9 cellular contexts compared by ENCODE assay signal in the genomic region with DNA sequence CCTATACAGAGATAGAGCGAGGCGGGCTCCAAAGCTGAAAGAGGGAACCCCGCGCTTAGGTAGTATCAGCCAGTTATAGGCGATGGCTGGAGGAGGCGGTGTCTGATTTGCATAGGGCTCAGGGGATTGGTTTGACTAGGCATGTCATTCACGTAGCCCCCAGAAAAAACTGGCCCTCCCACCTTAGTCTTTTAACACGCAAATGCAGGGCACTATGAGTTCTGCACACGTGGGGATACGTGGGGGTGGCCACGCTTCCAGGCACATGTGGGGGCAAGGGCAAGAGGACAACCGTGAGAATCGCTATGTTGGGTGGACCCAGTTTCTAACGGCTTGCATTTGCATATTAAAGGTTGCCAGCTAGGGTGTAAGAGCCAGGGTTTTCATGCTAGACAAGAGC. TPM values are rescaled to one million over a fixed set of nuclear protein-coding genes. Genes with fewer than 3 reads are reported as not detected.
DNase-seq lines count a peak whose midpoint lies in the region; ATAC-seq and TF ChIP-seq lines count a peak whose summit lies in the region.
"Had no signal": no experiment of that assay in that cellular context is flagged by ENCODE, and none has a peak within 500 bp of the region (broad histone marks: within the 10 kb centered on the region; RNA-seq: fewer than 3 reads in every experiment).

No MANE protein-coding gene starts in this region.

- H3K27me3 ChIP-seq in thyroid gland, result no peaks in the 10 kb centered on the region

- TF ChIP-seq POLR2A in thyroid gland (IDR thresholded peaks at IDR 0.05), result no peak

- ATAC-seq in GM18907 (IDR thresholded peaks at IDR 0.05; ENCODE audit: unreplicated experiment) (no peak), HG02852 (IDR thresholded peaks at IDR 0.05; ENCODE audit: unreplicated experiment) (no peak)

- DNase-seq in activated CD8-positive, alpha-beta memory T cell treated with anti-CD3 and anti-CD28 coated beads for 24 hours, result peak; percentile 65
- no peak for DNase-seq in activated CD8-positive, alpha-beta memory T cell treated with anti-CD3 and anti-CD28 coated beads, Interleukin-2, amount 50 U/mL, for 48 hours
- DNase-seq in cerebellar cortex (ENCODE audit: low spot score) (peak; percentile 50), left kidney (ENCODE audit: low read depth, low spot score) (peak; percentile 20), thyroid gland (peak; percentile 18 to 27), SHP77 treated with DMSO at 0.1 percent for 48 hours (lab: John Stamatoyannopoulos, UW) (no peak)

- 59 to 78% methylated on average over 14 of the region's 14 CpGs for WGBS in thyroid gland, 2 donors

- no peaks in the 10 kb centered on the region for H3K9me3 ChIP-seq in thyroid gland

- no peaks in the 10 kb centered on the region for H3K36me3 ChIP-seq in thyroid gland

- no peak overlapping the region for H3K27ac ChIP-seq in thyroid gland

- no peaks in the 10 kb centered on the region for H3K4me1 ChIP-seq in thyroid gland

- TF ChIP-seq CTCF in thyroid gland (IDR thresholded peaks at IDR 0.05), result no peak

- intact Hi-C loops in thyroid gland (cut with DNase I), result no loop called here

- no peak overlapping the region for H3K4me3 ChIP-seq in thyroid gland (replicated peaks in 1 of 3)

RNA-seq across cellular contexts. Expression of a gene that starts 56.7 kb away (rescaled TPM):
- total RNA-seq in thyroid gland, result under 1 TPM in 3 of 4 donors, not detected in 1; 0.27 to 0.45 (median 0.29) TPM
- total RNA-seq: pulmonary artery endothelial cell had no signal

Comparison
In these comparisons a context has a peak if more than half of its experiments do, and no peak if none do; other contexts are left out.
1. DNase-seq: peak in activated CD8-positive, alpha-beta memory T cell treated with anti-CD3 and anti-CD28 coated beads for 24 hours (single experiment), cerebellar cortex (single experiment), left kidney (single experiment) and thyroid gland (2 of 2); none in activated CD8-positive, alpha-beta memory T cell treated with anti-CD3 and anti-CD28 coated beads, Interleukin-2, amount 50 U/mL, for 48 hours (single experiment) and SHP77 treated with DMSO at 0.1 percent for 48 hours (single experiment).